In the genomic region with DNA sequence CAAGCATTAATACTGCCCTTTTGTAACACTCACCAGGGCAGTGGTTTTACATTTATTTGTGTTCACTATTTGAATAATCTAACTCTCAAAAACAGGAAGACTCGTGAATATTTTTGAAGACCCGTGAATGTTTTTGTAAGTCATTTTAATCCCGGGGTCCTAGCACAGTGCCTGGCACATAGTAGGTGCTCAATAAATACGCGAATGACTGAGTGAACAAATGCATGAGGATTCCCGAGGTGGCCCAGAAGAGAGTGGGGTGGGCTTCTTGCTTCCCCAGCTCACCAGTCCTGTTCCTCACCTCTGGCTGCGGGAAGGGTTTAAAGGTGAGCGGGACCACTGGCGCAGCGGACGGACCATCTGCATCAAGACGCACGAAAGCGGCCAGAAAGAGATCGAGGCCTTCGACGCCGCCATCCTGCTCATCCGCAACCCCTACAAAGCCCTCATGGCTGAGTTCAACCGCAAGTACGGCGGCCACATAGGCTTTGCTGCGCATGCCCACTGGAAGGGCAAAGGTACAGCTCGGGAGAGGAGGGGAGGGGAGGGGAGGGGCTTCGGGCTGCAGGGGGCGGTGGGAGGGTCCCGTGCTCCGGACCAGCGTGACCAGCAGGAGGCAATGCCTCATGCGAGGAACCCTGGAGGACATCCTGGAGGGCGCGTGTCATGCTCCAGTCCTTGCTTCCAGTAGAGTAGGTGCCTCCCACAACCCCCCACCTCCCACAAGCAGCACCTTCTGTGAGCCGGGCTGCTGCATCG, we compare ENCODE assay signal across 20 cellular contexts.
"Had no signal": no experiment of that assay in that cellular context is flagged by ENCODE, and none has a peak within 500 bp of the region (broad histone marks: within the 10 kb centered on the region; RNA-seq: fewer than 3 reads in every experiment).

No MANE protein-coding gene starts in this region.

- H3K4me1 Mint-ChIP-seq: activated naive CD4-positive, alpha-beta T cell treated with anti-CD3 and anti-CD28 coated beads, Interleukin-2, amount 10 ng/mL, durations not matched to agents 7 days and 5 days had no signal

- H3K4me3 Mint-ChIP-seq: activated CD4-positive, alpha-beta memory T cell treated with anti-CD3 and anti-CD28 coated beads for 36 hours; activated naive CD4-positive, alpha-beta T cell treated with anti-CD3 and anti-CD28 coated beads, Interleukin-2, amount 10 ng/mL, durations not matched to agents 7 days and 5 days; T-helper 1 cell treated with Interleukin-12 subunit alpha and Interleukin-12 subunit beta and Interleukin-4 antibody, amounts not matched to agents 30 μg/mL and 1 μg/mL, for 36 hours had no signal

- H3K4me3 ChIP-seq: colonic mucosa, heart left ventricle, sigmoid colon, smooth muscle cell, thoracic aorta, upper lobe of left lung had no signal

- ATAC-seq: heart left ventricle had no signal

- H3K36me3 ChIP-seq: colonic mucosa, heart left ventricle, sigmoid colon, thoracic aorta, upper lobe of left lung had no signal

- H3K9me3 ChIP-seq: colonic mucosa, sigmoid colon, thoracic aorta had no signal

- H3K4me2 ChIP-seq: smooth muscle cell had no signal

- DNase-seq: activated CD4-positive, alpha-beta memory T cell treated with anti-CD3 and anti-CD28 coated beads for 36 hours; activated CD4-positive, alpha-beta T cell treated with anti-CD3 and anti-CD28 coated beads for 48 hours; activated CD4-positive, CD25-positive, alpha-beta regulatory T cell; activated effector memory CD4-positive, alpha-beta T cell treated with anti-CD3 and anti-CD28 coated beads, Interleukin-2, amount 50 U/mL, for 16 hours; activated naive CD4-positive, alpha-beta T cell treated with anti-CD3 and anti-CD28 coated beads, Interleukin-2, amount 10 ng/mL, durations not matched to agents 7 days and 5 days; activated T-cell treated with anti-CD3 and anti-CD28 coated beads, Interleukin-2, amount 50 U/mL, for 48 hours; amygdala; colonic mucosa; heart left ventricle; sigmoid colon; stimulated activated CD4-positive, alpha-beta T cell treated with anti-CD3 and anti-CD28 coated beads, Interleukin-15, amount 100 ng/mL, for 24 hours; stimulated activated CD4-positive, alpha-beta T cell treated with anti-CD3 and anti-CD28 coated beads, Interleukin-2, amount 100 ng/mL, for 48 hours; stimulated activated CD8-positive, alpha-beta memory T cell treated with anti-CD3 and anti-CD28 coated beads, Interleukin-4, amount 100 ng/mL, for 48 hours; stimulated activated naive CD4-positive, alpha-beta T cell had no signal

- H3K4me1 ChIP-seq: colonic mucosa, heart left ventricle, sigmoid colon, upper lobe of left lung had no signal

- H3K9me3 Mint-ChIP-seq: activated CD4-positive, alpha-beta memory T cell treated with anti-CD3 and anti-CD28 coated beads for 36 hours; activated naive CD4-positive, alpha-beta T cell treated with anti-CD3 and anti-CD28 coated beads, Interleukin-2, amount 10 ng/mL, durations not matched to agents 7 days and 5 days; T-helper 1 cell treated with Interleukin-12 subunit alpha and Interleukin-12 subunit beta and Interleukin-4 antibody, amounts not matched to agents 30 μg/mL and 1 μg/mL, for 36 hours had no signal

- H3K27me3 ChIP-seq: colonic mucosa, sigmoid colon, upper lobe of left lung had no signal

- H3K27ac Mint-ChIP-seq: activated CD4-positive, alpha-beta memory T cell treated with anti-CD3 and anti-CD28 coated beads for 36 hours; activated naive CD4-positive, alpha-beta T cell treated with anti-CD3 and anti-CD28 coated beads, Interleukin-2, amount 10 ng/mL, durations not matched to agents 7 days and 5 days; T-helper 1 cell treated with Interleukin-12 subunit alpha and Interleukin-12 subunit beta and Interleukin-4 antibody, amounts not matched to agents 30 μg/mL and 1 μg/mL, for 36 hours had no signal

- H3K27ac ChIP-seq: colonic mucosa, epithelial cell of prostate, heart left ventricle, sigmoid colon, thoracic aorta, upper lobe of left lung had no signal

- FAIRE-seq: bronchial epithelial cell had no signal

- H3K36me3 Mint-ChIP-seq: activated CD4-positive, alpha-beta memory T cell treated with anti-CD3 and anti-CD28 coated beads for 36 hours; activated naive CD4-positive, alpha-beta T cell treated with anti-CD3 and anti-CD28 coated beads, Interleukin-2, amount 10 ng/mL, durations not matched to agents 7 days and 5 days had no signal
